In genomic region chr3:56467108-56467507, GRCh38 we compare ENCODE assay signal across 8 cellular contexts. TPM values are rescaled to one million over a fixed set of nuclear protein-coding genes. Genes with fewer than 3 reads are reported as not detected.
A peak's percentile ranks its signal among the peaks of the same experiment; 100 is the strongest.
DNase-seq lines count a peak whose midpoint lies in the region; ATAC-seq and TF ChIP-seq lines count a peak whose summit lies in the region.

No MANE protein-coding gene starts in this region.

- H3K9me3 Mint-ChIP-seq in activated T-helper 2 cell treated with anti-CD3 and anti-CD28 coated beads, Interferon-gamma antibody, Interleukin-2, Interleukin-4, amounts not matched to agents 10 μg/mL and 5 μg/mL and 100 μg/mL, durations not matched to agents 14 hours and 24 hours and 36 hours, result no peaks in the 10 kb centered on the region

- peaks cover 2% of the 10 kb centered on the region for H3K4me1 Mint-ChIP-seq in activated T-helper 2 cell treated with anti-CD3 and anti-CD28 coated beads, Interferon-gamma antibody, Interleukin-2, Interleukin-4, amounts not matched to agents 10 μg/mL and 5 μg/mL and 100 μg/mL, durations not matched to agents 14 hours and 24 hours and 36 hours (ENCODE audit: low read depth)

- ATAC-seq in upper lobe of right lung (peak; percentile 93), HG03159 (IDR thresholded peaks at IDR 0.05; ENCODE audit: unreplicated experiment) (no peak)

- H3K9me3 ChIP-seq in neuron (ENCODE audit: low read length), result no peaks in the 10 kb centered on the region
- no peaks in the 10 kb centered on the region for H3K9me3 ChIP-seq in upper lobe of right lung

- no peak overlapping the region for H3K27ac Mint-ChIP-seq in activated T-helper 2 cell treated with anti-CD3 and anti-CD28 coated beads, Interferon-gamma antibody, Interleukin-2, Interleukin-4, amounts not matched to agents 10 μg/mL and 5 μg/mL and 100 μg/mL, durations not matched to agents 14 hours and 24 hours and 36 hours

- H3K36me3 ChIP-seq in neuron (ENCODE audit: insufficient read depth, low read length) (no peaks in the 10 kb centered on the region), upper lobe of right lung (no peaks in the 10 kb centered on the region)

- TF ChIP-seq CTCF in upper lobe of right lung (IDR thresholded peaks at IDR 0.05), result no peak

- H3K27me3 Mint-ChIP-seq in activated T-helper 2 cell treated with anti-CD3 and anti-CD28 coated beads, Interferon-gamma antibody, Interleukin-2, Interleukin-4, amounts not matched to agents 10 μg/mL and 5 μg/mL and 100 μg/mL, durations not matched to agents 14 hours and 24 hours and 36 hours (ENCODE audit: low read depth), result peaks cover 60% of the 10 kb centered on the region

- intact Hi-C loops in activated T-helper 2 cell treated with anti-CD3 and anti-CD28 coated beads, Interferon-gamma antibody, Interleukin-2, Interleukin-4, amounts not matched to agents 10 μg/mL and 5 μg/mL and 100 μg/mL, durations not matched to agents 14 hours and 24 hours and 36 hours (cut with micrococcal nuclease), result loop anchor here (10.0 kb wide), 1 partner anchor 982 kb away; the partner anchor contains the start of gene WNT5A
- intact Hi-C loops in upper lobe of right lung (cut with DNase I), result no loop called here

- peak overlapping the region; percentile 71 for H3K4me3 Mint-ChIP-seq in activated T-helper 2 cell treated with anti-CD3 and anti-CD28 coated beads, Interferon-gamma antibody, Interleukin-2, Interleukin-4, amounts not matched to agents 10 μg/mL and 5 μg/mL and 100 μg/mL, durations not matched to agents 14 hours and 24 hours and 36 hours (ENCODE audit: low read depth)

- H3K27me3 ChIP-seq in neuron (ENCODE audit: insufficient read depth, low read length), result no peaks in the 10 kb centered on the region
- H3K27me3 ChIP-seq in upper lobe of right lung, result peaks cover 27% of the 10 kb centered on the region

- peak overlapping the region; percentile 98 for H2AFZ ChIP-seq in neuron (ENCODE audit: low read depth, low read length)

- peaks cover 6% of the 10 kb centered on the region for H3K4me1 ChIP-seq in neuron (ENCODE audit: insufficient read depth, low read length)
- no peaks in the 10 kb centered on the region for H3K4me1 ChIP-seq in upper lobe of right lung

- no peaks in the 10 kb centered on the region for H3K36me3 Mint-ChIP-seq in activated T-helper 2 cell treated with anti-CD3 and anti-CD28 coated beads, Interferon-gamma antibody, Interleukin-2, Interleukin-4, amounts not matched to agents 10 μg/mL and 5 μg/mL and 100 μg/mL, durations not matched to agents 14 hours and 24 hours and 36 hours (ENCODE audit: low read depth)

- DNase-seq in activated naive CD4-positive, alpha-beta T cell treated with Interleukin-2 at 50 U/mL for 16 hours, result peak; percentile 19
- no peak for DNase-seq in activated naive CD4-positive, alpha-beta T cell (lab: John Stamatoyannopoulos, UW)
- peak; percentile 72 for DNase-seq in NCI-H2107 treated with DMSO at 0.1 percent for 48 hours (lab: John Stamatoyannopoulos, UW; ENCODE audit: unreplicated experiment)
- DNase-seq in activated T-helper 2 cell treated with anti-CD3 and anti-CD28 coated beads, Interferon-gamma antibody, Interleukin-2, Interleukin-4, amounts not matched to agents 10 μg/mL and 5 μg/mL and 100 μg/mL, durations not matched to agents 14 hours and 24 hours and 36 hours (ENCODE audit: low spot score), result peak; percentile 15
- DNase-seq in germinal center (ENCODE audit: low spot score), result peak; percentile 91
- DNase-seq in upper lobe of right lung, result peak; percentile 83

- H3K4me3 ChIP-seq in neuron (ENCODE audit: low read length), result peak overlapping the region; percentile 90
- H3K4me3 ChIP-seq in upper lobe of right lung, result peak overlapping the region; percentile 49

- H3K27ac ChIP-seq in upper lobe of right lung, result no peak overlapping the region

RNA-seq across cellular contexts. Expression of gene ERC2, which starts 1.2 kb away (rescaled TPM):
- 0.09 and 0.32 TPM in 2 replicates for total RNA-seq in activated T-helper 2 cell treated with anti-CD3 and anti-CD28 coated beads, Interferon-gamma antibody, Interleukin-2, Interleukin-4, amounts not matched to agents 10 μg/mL and 5 μg/mL and 100 μg/mL, durations not matched to agents 14 hours and 24 hours and 36 hours
- total RNA-seq in upper lobe of right lung, result 1.4 TPM

Comparison
In these comparisons a context has a peak if more than half of its experiments do, and no peak if none do; other contexts are left out.
1. DNase-seq: peak in activated naive CD4-positive, alpha-beta T cell treated with Interleukin-2 at 50 U/mL for 16 hours (single experiment), NCI-H2107 treated with DMSO at 0.1 percent for 48 hours (single experiment), activated T-helper 2 cell treated with anti-CD3 and anti-CD28 coated beads, Interferon-gamma antibody, Interleukin-2, Interleukin-4, amounts not matched to agents 10 μg/mL and 5 μg/mL and 100 μg/mL, durations not matched to agents 14 hours and 24 hours and 36 hours (single experiment), germinal center (single experiment) and upper lobe of right lung (single experiment); none in activated naive CD4-positive, alpha-beta T cell (0 of 4).